Comparison of ENCODE assay signal across 16 cellular contexts in genomic region chr9:89010526-89011089, GRCh38. TPM values are rescaled to one million over a fixed set of nuclear protein-coding genes. Genes with fewer than 3 reads are reported as not detected.
DNase-seq lines count a peak whose midpoint lies in the region; ATAC-seq, FAIRE-seq and TF ChIP-seq lines count a peak whose summit lies in the region.
"Had no signal": no experiment of that assay in that cellular context is flagged by ENCODE, and none has a peak within 500 bp of the region (broad histone marks: within the 10 kb centered on the region; RNA-seq: fewer than 3 reads in every experiment).

No MANE protein-coding gene starts in this region.

- H3K9me3 ChIP-seq in HepG2 (ENCODE audit: low read length) (no peaks in the 10 kb centered on the region), right lobe of liver (no peaks in the 10 kb centered on the region), K562 (replicated peaks; ENCODE audit: control insufficient read depth, insufficient read depth, low read depth, low read length) (no peaks in the 10 kb centered on the region), neuronal stem cell (replicated peaks in 1 of 2; ENCODE audit: control insufficient read depth in 2 of 2, insufficient read depth in 1 of 2, low read depth in 1 of 2, low read length in 2 of 2) (peaks cover 0 to under 1% of the 10 kb centered on the region in 2 donors), esophagus squamous epithelium (no peaks in the 10 kb centered on the region)

- BruUV-seq in HepG2 (replicated peaks; lab: Mats Ljungman, UMichigan) = no TSS peak
- no TSS peak for BruUV-seq in K562 (replicated peaks; lab: Mats Ljungman, UMichigan)

- H3K36me3 ChIP-seq in HepG2 (replicated peaks in 1 of 2; ENCODE audit: control insufficient read depth in 1 of 2, insufficient read depth in 2 of 2, low read length in 2 of 2) (no peaks in the 10 kb centered on the region), right lobe of liver (no peaks in the 10 kb centered on the region), K562 (ENCODE audit: control insufficient read depth, insufficient read depth, low read length) (no peaks in the 10 kb centered on the region), neuronal stem cell (replicated peaks in 1 of 2; ENCODE audit: control insufficient read depth in 2 of 2, insufficient read depth in 2 of 2, low read length in 2 of 2) (peaks cover 6 to 99% of the 10 kb centered on the region in 2 donors), esophagus squamous epithelium (no peaks in the 10 kb centered on the region)

- no peak overlapping the region for H2BK15ac ChIP-seq in neuronal stem cell (ENCODE audit: low read length)

- H3K4me2 ChIP-seq in HepG2 (ENCODE audit: low read depth, low read length) (no peak overlapping the region), K562 (ENCODE audit: insufficient read depth, low read length) (no peak overlapping the region), neuronal stem cell (ENCODE audit: insufficient read depth, low read length, poor library complexity, severe bottlenecking) (no peak overlapping the region)

- no peaks in the 10 kb centered on the region for H3K9me1 ChIP-seq in K562 (ENCODE audit: control insufficient read depth, insufficient read depth, low read length)

- no peak overlapping the region for H3K4ac ChIP-seq in neuronal stem cell (ENCODE audit: low read length)

- H3K23ac ChIP-seq in neuronal stem cell (ENCODE audit: low read depth, low read length, poor library complexity) = no peak overlapping the region

- no peak overlapping the region for H2BK5ac ChIP-seq in neuronal stem cell (ENCODE audit: low read length)

- H3K27me3 ChIP-seq in HepG2 (ENCODE audit: control insufficient read depth in 1 of 2, insufficient read depth in 2 of 2, low read length in 2 of 2) = no peaks in the 10 kb centered on the region
- no peaks in the 10 kb centered on the region for H3K27me3 ChIP-seq in right lobe of liver
- peaks cover 0 to 17% of the 10 kb centered on the region in 2 experiments; a peak in 2 of 5 replicates for H3K27me3 ChIP-seq in K562 (ENCODE audit: control insufficient read depth in 2 of 2, insufficient read depth in 2 of 2, low read length in 2 of 2)
- H3K27me3 ChIP-seq in neuronal stem cell (ENCODE audit: control insufficient read depth in 3 of 3, insufficient read depth in 3 of 3, low read depth in 1 of 3, low read length in 3 of 3) = no peaks in the 10 kb centered on the region
- no peaks in the 10 kb centered on the region for H3K27me3 ChIP-seq in esophagus squamous epithelium

- CTCF ChIA-PET in HepG2 (lab: Yijun Ruan, JAX; ENCODE audit: low intra/inter-chr PET ratio, low total read pairs) (no interaction called here), K562 (lab: Yijun Ruan, JAX; ENCODE audit: low intra/inter-chr PET ratio) (no interaction called here)

- in situ Hi-C loops in HepG2 (cut with HindIII; ENCODE audit: extremely low pct_ligation_motif_present, low pct_unique_long_range_greater_than_20kb) = no loop called here
- in situ Hi-C loops in K562 (cut with MboI) = loop anchor here (25.0 kb wide), 1 partner anchor 1048 kb away; the partner anchor contains the start of gene CDK20

- TF ChIP-seq EP300 in HepG2 (IDR thresholded peaks at IDR 0.05; ENCODE audit: low read depth in 2 of 2, low read length in 2 of 2) (no peak), HepG2 (CRISPR knock-in tag; IDR thresholded peaks at IDR 0.05; ENCODE audit: borderline replicate concordance) (no peak), K562 (IDR thresholded peaks at IDR 0.05; ENCODE audit: low read length) (no peak)

- DNase-seq in HepG2 (ENCODE audit: low spot score) (no peak), right lobe of liver (no peak), K562 (ENCODE audit: extremely low read depth in 1 of 4, low spot score in 3 of 4) (no peak), neuronal stem cell (ENCODE audit: low spot score) (no peak), esophagus squamous epithelium (lab: John Stamatoyannopoulos, UW) (no peak)
- DNase-seq: C1 segment of cervical spinal cord; CD4-positive, alpha-beta T cell; DND-41; GDM1; KBM-7 had no signal

- WGBS in HepG2 (ENCODE audit: low lambda C conversion rate) = 36% methylated on average over 6 of the region's 6 CpGs
- no CpG with 5 or more reads among the region's 6 CpGs for WGBS in right lobe of liver (ENCODE audit: insufficient coverage, low coverage, low lambda C conversion rate, missing lambda C conversion rate)
- 0% methylated on average over 3 of the region's 6 CpGs for WGBS in K562 (ENCODE audit: insufficient coverage, low coverage, missing lambda C conversion rate)
- no CpG with 5 or more reads among the region's 6 CpGs for WGBS in neuronal stem cell (ENCODE audit: extremely low coverage in 2 of 2, insufficient read length in 2 of 2, insufficient replicate concordance in 1 of 2), 2 donors
- 50 to 82% methylated on average over 2 of the region's 6 CpGs for WGBS in esophagus squamous epithelium, 2 donors

- no peak for TF ChIP-seq CTCF in HepG2 (CRISPR knock-in tag; IDR thresholded peaks at IDR 0.05)
- TF ChIP-seq CTCF in right lobe of liver (IDR thresholded peaks at IDR 0.05) = no peak
- TF ChIP-seq CTCF in K562 (IDR thresholded peaks at IDR 0.05 in 2 of 3, conservative IDR thresholded peaks at IDR 0.05 in 1 of 3; ENCODE audit: insufficient read depth in 2 of 3, low read depth in 1 of 3, low read length in 3 of 3) = no peak
- no peak for TF ChIP-seq CTCF in esophagus squamous epithelium (IDR thresholded peaks at IDR 0.05)

- no peak overlapping the region for H3K14ac ChIP-seq in neuronal stem cell (ENCODE audit: low read length)

- no peaks in the 10 kb centered on the region for H3K79me1 ChIP-seq in neuronal stem cell (ENCODE audit: low read depth, low read length)

- intact Hi-C loops in HepG2 (cut with micrococcal nuclease; ENCODE audit: unreplicated experiment) = no loop called here
- intact Hi-C loops in right lobe of liver (cut with DNase I) = no loop called here
- intact Hi-C loops in K562 (cut with micrococcal nuclease) = no loop called here
- intact Hi-C loops in esophagus squamous epithelium (cut with DNase I) = no loop called here

- H2AK5ac ChIP-seq in neuronal stem cell (ENCODE audit: low read depth, low read length) = no peak overlapping the region

- no peak overlapping the region for H2BK12ac ChIP-seq in neuronal stem cell (ENCODE audit: low read length)

- H3K4me3 ChIP-seq in HepG2 (replicated peaks in 1 of 3; ENCODE audit: insufficient read depth in 1 of 3, low read depth in 2 of 3, low read length in 3 of 3) = no peak overlapping the region
- H3K4me3 ChIP-seq in right lobe of liver = no peak overlapping the region
- H3K4me3 ChIP-seq in K562 = no peak overlapping the region
- peak overlapping the region in 1 of 2 donors; percentile 28 for H3K4me3 ChIP-seq in neuronal stem cell (ENCODE audit: low read length in 2 of 2)
- H3K4me3 ChIP-seq in esophagus squamous epithelium = no peak overlapping the region

- H2AFZ ChIP-seq in HepG2 (ENCODE audit: low read length) = no peak overlapping the region
- H2AFZ ChIP-seq in K562 (ENCODE audit: low read depth, low read length) = no peak overlapping the region
- no peak overlapping the region for H2AFZ ChIP-seq in neuronal stem cell (ENCODE audit: low read length)

- no peak overlapping the region for H3K27ac ChIP-seq in HepG2 (ENCODE audit: extremely low read length, insufficient read depth, low read length)
- H3K27ac ChIP-seq in right lobe of liver = no peak overlapping the region
- no peak overlapping the region for H3K27ac ChIP-seq in K562 (ENCODE audit: extremely low read depth, low read depth, low read length)
- no peak overlapping the region for H3K27ac ChIP-seq in neuronal stem cell (replicated peaks; ENCODE audit: low read length)
- H3K27ac ChIP-seq in esophagus squamous epithelium = no peak overlapping the region

- H4K20me1 ChIP-seq in HepG2 (ENCODE audit: insufficient read depth, low read length) = no peaks in the 10 kb centered on the region
- H4K20me1 ChIP-seq in K562 (replicated peaks; ENCODE audit: control insufficient read depth, insufficient read depth, low read length) = no peaks in the 10 kb centered on the region

- H3K9ac ChIP-seq in HepG2 (ENCODE audit: insufficient read depth, low read depth, low read length) (no peak overlapping the region), K562 (ENCODE audit: insufficient read depth in 1 of 2, low read depth in 2 of 2, low read length in 2 of 2) (no peak overlapping the region), neuronal stem cell (ENCODE audit: low read depth, low read length, poor library complexity) (no peak overlapping the region)

- POLR2A ChIA-PET in HepG2 (lab: Yijun Ruan, JAX) (no interaction called here), K562 (lab: Yijun Ruan, JAX) (no interaction called here)

- no peak overlapping the region for H4K91ac ChIP-seq in neuronal stem cell (ENCODE audit: low read depth, low read length, poor library complexity)

- TF ChIP-seq RAD21 in HepG2 (CRISPR knock-in tag; IDR thresholded peaks at IDR 0.05) (no peak), K562 (CRISPR knock-in tag; conservative IDR thresholded peaks at IDR 0.05 in 1 of 2, IDR thresholded peaks at IDR 0.05 in 1 of 2) (no peak)

- FAIRE-seq in HepG2 (lab: Jason Lieb, UNC) (no peak), K562 (lab: Jason Lieb, UNC) (no peak)
- FAIRE-seq: GM12892, HTR-8/SVneo had no signal

- no peak for ATAC-seq in HepG2
- ATAC-seq in right lobe of liver = no peak
- no peak for ATAC-seq in K562
- ATAC-seq in SK-N-SH treated with all-trans-retinoic acid at 6 μM for 48 hours = no peak
- no peak for ATAC-seq in GM21381 (IDR thresholded peaks at IDR 0.05; ENCODE audit: unreplicated experiment)
- ATAC-seq: HCT116 had no signal

- peak overlapping the region; percentile 21 for H3K18ac ChIP-seq in neuronal stem cell (ENCODE audit: low read length)

- H3K4me1 ChIP-seq in HepG2 (ENCODE audit: insufficient read depth, low read length) = no peaks in the 10 kb centered on the region
- no peaks in the 10 kb centered on the region for H3K4me1 ChIP-seq in right lobe of liver
- no peaks in the 10 kb centered on the region for H3K4me1 ChIP-seq in K562 (replicated peaks in 1 of 2; ENCODE audit: control insufficient read depth in 2 of 2, insufficient read depth in 2 of 2, low read length in 2 of 2)
- H3K4me1 ChIP-seq in neuronal stem cell (ENCODE audit: control insufficient read depth in 2 of 2, insufficient read depth in 1 of 2, low read depth in 1 of 2, low read length in 2 of 2) = peaks cover 0 to 1% of the 10 kb centered on the region in 2 donors
- H3K4me1 ChIP-seq in esophagus squamous epithelium = no peaks in the 10 kb centered on the region

- H3K79me2 ChIP-seq in HepG2 (ENCODE audit: insufficient read depth, low read length) (no peaks in the 10 kb centered on the region), K562 (ENCODE audit: control insufficient read depth, insufficient read depth, low read length) (no peaks in the 10 kb centered on the region)

- H2BK120ac ChIP-seq in neuronal stem cell (ENCODE audit: low read depth, low read length) = no peak overlapping the region

- TF ChIP-seq POLR2A in HepG2 (IDR thresholded peaks at IDR 0.05; ENCODE audit: insufficient read depth in 1 of 2, low read depth in 2 of 2, low read length in 2 of 2) = no peak
- no peak for TF ChIP-seq POLR2A in right lobe of liver (IDR thresholded peaks at IDR 0.05)
- TF ChIP-seq POLR2A in K562 (conservative IDR thresholded peaks at IDR 0.05) = no peak
- no peak for TF ChIP-seq POLR2A in esophagus squamous epithelium (IDR thresholded peaks at IDR 0.05)

- no peak overlapping the region for H4K8ac ChIP-seq in neuronal stem cell (ENCODE audit: low read depth, low read length)

RNA-seq across cellular contexts. Expression of gene S1PR3, which starts 19.3 kb away (rescaled TPM):
- total RNA-seq in HepG2 (2016; rRNA removed; fragmentation: Illumina TruSeq; extraction: Trizol) (0.02 and 0.04 TPM in 2 replicates), right lobe of liver (1 to 10 TPM; 1.0 to 9.5 (median 5.0) TPM), K562 (2014; rRNA removed) (0.20 and 0.23 TPM in 2 replicates), K562 (2014; rRNA removed; fragmentation: Illumina TruSeq; extraction: Trizol) (0.22 and 0.26 TPM in 2 replicates), K562 (2015; rRNA removed; fragmentation: Illumina TruSeq; extraction: Trizol) (0.26 and 0.29 TPM in 2 replicates), K562 (2021) (0.31 and 0.33 TPM in 2 replicates), esophagus squamous epithelium (10 to 100 TPM in 1 of 4 donors, 1 to 10 TPM in 3; 1.3 to 14.3 (median 6.8) TPM)
- total RNA-seq in HepG2 (2016; cell fraction: cytosol; rRNA removed; fragmentation: Illumina TruSeq; extraction: Trizol; ENCODE audit: low read depth) = not detected in 2 replicates
- total RNA-seq in HepG2 (2016; cell fraction: insoluble cytoplasmic fraction; rRNA removed; fragmentation: Illumina TruSeq; extraction: Trizol) = 0.04 and 0.06 TPM in 2 replicates
- 0.03 TPM in 1 of 2 replicates, not detected in the other for total RNA-seq in HepG2 (2016; cell fraction: membrane; rRNA removed; fragmentation: Illumina TruSeq; extraction: Trizol)
- total RNA-seq in HepG2 (2016; cell fraction: nucleus; rRNA removed; fragmentation: Illumina TruSeq; extraction: Trizol) = not detected in 2 replicates
- polyA plus RNA-seq in HepG2 (2011; rRNA removed) (0.01 TPM in 1 of 2 replicates, not detected in the other), K562 (2011; rRNA removed) (0.38 and 2.0 TPM in 2 replicates), K562 (2014; fragmentation: Illumina TruSeq; extraction: Trizol) (0.31 and 0.43 TPM in 2 replicates), K562 (2014; fragmentation: Nextera tagmentation; extraction: Ambion mirVana) (under 1 TPM; 0.03 to 0.07 TPM), K562 (2014; rRNA removed) (0.36 and 0.85 TPM in 2 replicates)
- 0.03 TPM in 1 of 2 replicates, not detected in the other for polyA plus RNA-seq in HepG2 (2011; cell fraction: cytosol; rRNA removed)
- polyA plus RNA-seq in HepG2 (2011; cell fraction: nucleus; rRNA removed) = not detected in 2 replicates
- polyA plus RNA-seq in HepG2 (2012) = not detected in 2 replicates
- polyA plus RNA-seq in HepG2 (2016; cell fraction: cytosol; fragmentation: Illumina TruSeq; extraction: Trizol; ENCODE audit: low read depth) = not detected in 2 replicates
- 0.05 TPM in 1 of 2 replicates, not detected in the other for polyA plus RNA-seq in HepG2 (2016; cell fraction: insoluble cytoplasmic fraction; fragmentation: Illumina TruSeq; extraction: Trizol; ENCODE audit: low read depth)
- not detected in 2 replicates for polyA plus RNA-seq in HepG2 (2016; cell fraction: membrane; fragmentation: Illumina TruSeq; extraction: Trizol; ENCODE audit: low read depth)
- polyA plus RNA-seq in HepG2 (2016; cell fraction: nucleus; fragmentation: Illumina TruSeq; extraction: Trizol; ENCODE audit: insufficient read depth, low read depth) = 0.09 TPM in 1 of 2 replicates, not detected in the other
- polyA minus RNA-seq in HepG2 (2011; rRNA and poly(A)+ RNA removed; ENCODE audit: low replicate concordance) = 36.5 TPM in 1 of 2 replicates, not detected in the other
- 0.09 TPM in 1 of 2 replicates, not detected in the other for polyA minus RNA-seq in HepG2 (2011; cell fraction: cytosol; rRNA and poly(A)+ RNA removed)
- polyA minus RNA-seq in HepG2 (2011; cell fraction: nucleus; rRNA and poly(A)+ RNA removed) = 0.13 TPM in 1 of 2 replicates, not detected in the other
- total RNA-seq in K562 (2011; cell fraction: chromatin; rRNA removed; ENCODE audit: low replicate concordance) = 2.3 and 3.4 TPM in 2 replicates
- total RNA-seq in K562 (2011; cell fraction: nucleolus; rRNA removed) = 1.6 and 3.8 TPM in 2 replicates
- 2.1 and 3.8 TPM in 2 replicates for total RNA-seq in K562 (2011; cell fraction: nucleoplasm; rRNA removed)
- polyA plus RNA-seq in K562 (2011; cell fraction: cytosol; rRNA removed) = 0.44 and 2.0 TPM in 2 replicates
- 0.41 and 2.3 TPM in 2 replicates for polyA plus RNA-seq in K562 (2011; cell fraction: nucleus; rRNA removed)
- polyA plus RNA-seq in K562 (2012) = 0.37 and 0.39 TPM in 2 replicates
- polyA minus RNA-seq in K562 (2011; rRNA and poly(A)+ RNA removed) = 0.33 and 3.3 TPM in 2 replicates
- polyA minus RNA-seq in K562 (2011; cell fraction: cytosol; rRNA and poly(A)+ RNA removed) = 1.4 TPM in 1 of 2 replicates, not detected in the other
- 0.22 and 1.9 TPM in 2 replicates for polyA minus RNA-seq in K562 (2011; cell fraction: nucleus; rRNA and poly(A)+ RNA removed)
- 11.1 TPM for polyA plus RNA-seq in neuronal stem cell (2013, experiment 1 of 2)
- polyA plus RNA-seq in neuronal stem cell (2013, experiment 2 of 2) = 11.3 TPM
- total RNA-seq: B cell had no signal

Comparison
In these comparisons a context has a peak if more than half of its experiments do, and no peak if none do; other contexts are left out.
1. Of the 241 proteins assayed by ChIP-seq in both HepG2 and K562: peak only in HepG2: MAFF and MAFK; only in K562: MAFG; in both: none; in neither: 238.